ENCODE assay signal across 19 cellular contexts in the genomic region with DNA sequence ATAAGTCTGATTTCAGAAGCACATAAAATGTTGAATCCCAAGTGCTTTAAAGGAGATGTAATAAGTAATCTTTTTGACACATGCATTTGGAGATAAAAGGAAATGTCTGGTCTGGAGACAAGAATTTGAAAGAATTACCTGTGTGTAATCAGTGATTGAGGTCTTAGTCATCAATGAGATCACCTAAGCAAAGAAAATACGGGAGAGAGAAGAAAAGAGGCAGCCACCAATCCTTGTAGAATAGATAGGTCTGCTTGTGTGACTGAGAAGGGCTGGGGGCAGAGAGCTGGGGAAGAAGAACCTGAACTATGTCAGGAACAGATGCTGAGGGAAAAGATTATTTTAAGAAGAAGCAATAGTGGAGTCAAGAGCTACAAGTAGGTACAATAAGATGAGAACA. TPM values are rescaled to one million over a fixed set of nuclear protein-coding genes. Genes with fewer than 3 reads are reported as not detected.
DNase-seq lines count a peak whose midpoint lies in the region; ATAC-seq, FAIRE-seq and TF ChIP-seq lines count a peak whose summit lies in the region.
"Had no signal": no experiment of that assay in that cellular context is flagged by ENCODE, and none has a peak within 500 bp of the region (broad histone marks: within the 10 kb centered on the region; RNA-seq: fewer than 3 reads in every experiment).

No MANE protein-coding gene starts in this region.

- H3K36me3 ChIP-seq in HUES48 (ENCODE audit: control insufficient read depth, insufficient read depth, low read length) (no peaks in the 10 kb centered on the region), bronchial epithelial cell (ENCODE audit: control insufficient read depth, insufficient read depth, low read length) (no peaks in the 10 kb centered on the region), right lobe of liver (no peaks in the 10 kb centered on the region)
- H3K36me3 ChIP-seq: HAP-1 had no signal

- DNase-seq in Calu3 (peak; percentile 54), bronchial epithelial cell (ENCODE audit: low read depth) (peak; percentile 95), kidney tubule cell (ENCODE audit: low spot score) (peak; percentile 92), HCEC 1CT (no peak), right lobe of liver (no peak), GOT3 (lab: John Stamatoyannopoulos, UW) (no peak)
- no peak for DNase-seq in activated CD4-positive, alpha-beta T cell treated with anti-CD3 and anti-CD28 coated beads for 48 hours
- DNase-seq: C1 segment of cervical spinal cord, EL, NCI-H1436, NCI-H2029, NCI-H2171 treated with DMSO at 0.1 percent for 48 hours, NCI-H446 treated with DMSO at 0.1 percent for 48 hours, SHP77, SK-N-SH had no signal

- TF ChIP-seq CTCF in Calu3 (IDR thresholded peaks at IDR 0.05; ENCODE audit: unreplicated experiment) (no peak), bronchial epithelial cell (IDR thresholded peaks at IDR 0.05; ENCODE audit: insufficient read depth, low read length, severe bottlenecking) (no peak), right lobe of liver (IDR thresholded peaks at IDR 0.05) (no peak)

- peaks cover 24% of the 10 kb centered on the region for H3K4me1 ChIP-seq in HUES48 (ENCODE audit: control insufficient read depth, insufficient read depth, low read length)
- H3K4me1 ChIP-seq in right lobe of liver, result no peaks in the 10 kb centered on the region

- CTCF ChIA-PET in Calu3 (lab: Charles Lee), result interaction anchor here (1.0 kb wide), 1 partner anchor 21 kb away, joined by 4 read pairs; no protein-coding TSS in a partner anchor

- peaks cover 54% of the 10 kb centered on the region for H3K4me1 Mint-ChIP-seq in Calu3 (ENCODE audit: low read depth, unreplicated experiment)

- H3K27me3 ChIP-seq in HUES48 (ENCODE audit: control insufficient read depth, insufficient read depth, low read length), result peaks cover 47% of the 10 kb centered on the region
- no peaks in the 10 kb centered on the region for H3K27me3 ChIP-seq in bronchial epithelial cell (ENCODE audit: control insufficient read depth, insufficient read depth, low read length)
- H3K27me3 ChIP-seq in right lobe of liver, result no peaks in the 10 kb centered on the region

- H3K27ac Mint-ChIP-seq in Calu3 (ENCODE audit: unreplicated experiment), result peak overlapping the region; percentile 81

- H3K9me3 ChIP-seq in HUES48 (ENCODE audit: control insufficient read depth, insufficient read depth, low read length) (no peaks in the 10 kb centered on the region), right lobe of liver (no peaks in the 10 kb centered on the region)
- H3K9me3 ChIP-seq: HAP-1, SK-N-SH had no signal

- H3K36me3 Mint-ChIP-seq in Calu3 (ENCODE audit: insufficient read depth, unreplicated experiment), result peaks cover 5% of the 10 kb centered on the region

- intact Hi-C loops in Calu3 (cut with micrococcal nuclease; ENCODE audit: unreplicated experiment) (loop anchor here (1.0 kb wide), 1 partner anchor 29 kb away; no protein-coding TSS in a partner anchor), right lobe of liver (cut with DNase I) (no loop called here)

- no TSS peak for BruUV-seq in Calu3 (replicated peaks; lab: Mats Ljungman, UMichigan)

- H3K27ac ChIP-seq in HUES48 (ENCODE audit: low read depth, low read length) (peak overlapping the region; percentile 32), right lobe of liver (no peak overlapping the region)
- H3K27ac ChIP-seq: HL-60 had no signal

- H3K27me3 Mint-ChIP-seq in Calu3 (ENCODE audit: unreplicated experiment), result no peaks in the 10 kb centered on the region

- H3K4me3 Mint-ChIP-seq in Calu3 (ENCODE audit: low read depth, unreplicated experiment), result peak overlapping the region; percentile 24

- H3K9ac ChIP-seq in HUES48 (ENCODE audit: low read depth, low read length), result no peak overlapping the region
- H3K9ac ChIP-seq: SK-N-SH had no signal

- no peak for TF ChIP-seq POLR2A in right lobe of liver (IDR thresholded peaks at IDR 0.05)

- H3K4me3 ChIP-seq in HUES48 (ENCODE audit: low read depth, low read length), result no peak overlapping the region
- H3K4me3 ChIP-seq in bronchial epithelial cell (ENCODE audit: low read depth, low read length), result no peak overlapping the region
- no peak overlapping the region for H3K4me3 ChIP-seq in right lobe of liver
- H3K4me3 ChIP-seq: HAP-1, K562 had no signal

- H3K9me3 Mint-ChIP-seq in Calu3 (ENCODE audit: low read depth, unreplicated experiment), result peaks cover 3% of the 10 kb centered on the region

- WGBS in right lobe of liver (ENCODE audit: insufficient coverage, low coverage, low lambda C conversion rate, missing lambda C conversion rate), result 20% methylated on average over 1 of the region's 1 CpG

- ATAC-seq in right lobe of liver, result no peak
- ATAC-seq: K562 had no signal

- FAIRE-seq in bronchial epithelial cell (lab: Jason Lieb, UNC), result no peak
- FAIRE-seq: K562 had no signal

RNA-seq across cellular contexts. Expression of a gene that starts 49.3 kb away (rescaled TPM):
- 0.95 and 3.8 TPM in 2 replicates for total RNA-seq in Calu3 (2022)
- total RNA-seq in bronchial epithelial cell, result not detected in 2 replicates
- total RNA-seq in right lobe of liver, result not detected
- total RNA-seq: K562 had no signal

Comparison
In these comparisons a context has a peak if more than half of its experiments do, and no peak if none do; other contexts are left out.
1. DNase-seq: peak in Calu3 (single experiment), bronchial epithelial cell (single experiment) and kidney tubule cell (single experiment); none in HCEC 1CT (single experiment), right lobe of liver (0 of 3), activated CD4-positive, alpha-beta T cell treated with anti-CD3 and anti-CD28 coated beads for 48 hours (single experiment) and GOT3 (single experiment).